ENCODE assay signal across 23 cellular contexts in the genomic region with DNA sequence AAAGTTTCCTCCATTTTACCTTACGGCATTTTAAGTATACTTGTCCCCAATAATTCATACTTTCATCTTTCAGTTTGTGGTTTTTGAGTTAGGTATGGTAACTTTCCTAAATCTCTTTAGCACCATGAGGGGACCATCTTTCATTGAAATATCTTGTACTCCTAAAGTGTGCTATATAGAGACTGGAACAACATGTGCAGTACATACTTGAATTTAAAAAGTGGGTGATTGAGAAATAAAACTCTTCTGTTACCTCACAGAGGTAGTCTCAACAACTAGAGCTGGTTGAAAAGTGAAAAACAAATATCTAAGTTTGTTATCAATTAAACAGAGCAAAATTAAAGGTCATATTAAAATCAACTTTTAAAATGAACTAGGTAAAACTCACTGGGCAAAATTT.
"Had no signal": no experiment of that assay in that cellular context is flagged by ENCODE, and none has a peak within 500 bp of the region (broad histone marks: within the 10 kb centered on the region; RNA-seq: fewer than 3 reads in every experiment).

No MANE protein-coding gene starts in this region.

- ATAC-seq: HepG2, Panc1, PC-3, SK-N-SH treated with all-trans-retinoic acid at 6 μM for 48 hours had no signal

- DNase-seq: IMR-90, Kasumi-1, KG1, MM.1S, NCI-H1092 treated with DMSO at 0.1 percent for 48 hours, NCI-H1417, NCI-H1436 treated with DMSO at 0.1 percent for 48 hours, NCI-H1694 treated with DMSO at 0.1 percent for 48 hours, NCI-H1930, NCI-H2081, NCI-H2107, NCI-H226, NCI-H446, NCI-H510A, NCI-H524 treated with DMSO at 0.1 percent for 48 hours, NCI-H69, NCI-H774, PC-3, SHP77 had no signal

- H3K27ac ChIP-seq: RWPE1 had no signal
